In genomic region chr17:50318551-50319310, GRCh38 we compare ENCODE assay signal across 17 cellular contexts. TPM values are rescaled to one million over a fixed set of nuclear protein-coding genes. Genes with fewer than 3 reads are reported as not detected.
A peak's percentile ranks its signal among the peaks of the same experiment; 100 is the strongest.
DNase-seq lines count a peak whose midpoint lies in the region; ATAC-seq, FAIRE-seq and TF ChIP-seq lines count a peak whose summit lies in the region.
"Had no signal": no experiment of that assay in that cellular context is flagged by ENCODE, and none has a peak within 500 bp of the region (broad histone marks: within the 10 kb centered on the region; RNA-seq: fewer than 3 reads in every experiment).

No MANE protein-coding gene starts in this region.

- H3K4me3 ChIP-seq in keratinocyte (ENCODE audit: control insufficient read depth in 2 of 3, extremely low read depth in 1 of 3, insufficient read depth in 2 of 3, low read depth in 1 of 3, low read length in 3 of 3) (peak overlapping the region in 2 of 3 experiments; percentile 22 to 39), suprapubic skin (peak overlapping the region; percentile 14)
- H3K4me3 ChIP-seq: BLaER1 had no signal

- H2AFZ ChIP-seq in keratinocyte (ENCODE audit: control insufficient read depth, low read length): peak overlapping the region; percentile 87

- no peaks in the 10 kb centered on the region for H3K9me3 ChIP-seq in keratinocyte (ENCODE audit: control insufficient read depth, low read depth, low read length)
- H3K9me3 ChIP-seq in suprapubic skin: no peaks in the 10 kb centered on the region
- H3K9me3 ChIP-seq: BLaER1 had no signal

- H3K27ac ChIP-seq in keratinocyte (ENCODE audit: control insufficient read depth, insufficient read depth, low read length) (peak overlapping the region; percentile 53), suprapubic skin (peak overlapping the region; percentile 80)
- H3K27ac ChIP-seq: BLaER1 had no signal

- H4K20me1 ChIP-seq in keratinocyte (ENCODE audit: control insufficient read depth, extremely low read depth, insufficient read depth, low read length): no peaks in the 10 kb centered on the region
- H4K20me1 ChIP-seq: BLaER1 had no signal

- H3K4me1 Mint-ChIP-seq in activated T-helper 2 cell treated with anti-CD3 and anti-CD28 coated beads, Interferon-gamma antibody, Interleukin-2, Interleukin-4, amounts not matched to agents 10 μg/mL and 5 μg/mL and 100 μg/mL, durations not matched to agents 14 hours and 24 hours and 36 hours (ENCODE audit: low read depth): peaks cover 7% of the 10 kb centered on the region
- H3K4me1 Mint-ChIP-seq: activated CD4-positive, alpha-beta T cell treated with anti-CD3 and anti-CD28 coated beads for 36 hours; activated naive CD8-positive, alpha-beta T cell treated with anti-CD3 and anti-CD28 coated beads, Interleukin-2, amount 10 ng/mL, durations not matched to agents 7 days and 5 days; immature natural killer cell had no signal

- WGBS in suprapubic skin: 35% methylated on average over 10 of the region's 10 CpGs

- H3K36me3 Mint-ChIP-seq in activated T-helper 2 cell treated with anti-CD3 and anti-CD28 coated beads, Interferon-gamma antibody, Interleukin-2, Interleukin-4, amounts not matched to agents 10 μg/mL and 5 μg/mL and 100 μg/mL, durations not matched to agents 14 hours and 24 hours and 36 hours (ENCODE audit: low read depth): no peaks in the 10 kb centered on the region
- H3K36me3 Mint-ChIP-seq: activated naive CD8-positive, alpha-beta T cell treated with anti-CD3 and anti-CD28 coated beads, Interleukin-2, amount 10 ng/mL, durations not matched to agents 7 days and 5 days; immature natural killer cell had no signal

- no peaks in the 10 kb centered on the region for H3K36me3 ChIP-seq in keratinocyte (ENCODE audit: control insufficient read depth in 2 of 2, extremely low read depth in 1 of 2, insufficient read depth in 2 of 2, low read length in 2 of 2)
- H3K36me3 ChIP-seq in suprapubic skin: no peaks in the 10 kb centered on the region
- H3K36me3 ChIP-seq: BLaER1 had no signal

- no peaks in the 10 kb centered on the region for H3K79me2 ChIP-seq in keratinocyte (ENCODE audit: control insufficient read depth, insufficient read depth, low read length)

- TF ChIP-seq POLR2A in suprapubic skin (IDR thresholded peaks at IDR 0.05): no peak

- FAIRE-seq in keratinocyte (lab: Jason Lieb, UNC): peak; percentile 98
- FAIRE-seq: frontal cortex had no signal

- peak overlapping the region; percentile 34 for H3K9ac ChIP-seq in keratinocyte (ENCODE audit: control insufficient read depth, extremely low read depth, insufficient read depth, low read length)
- H3K9ac ChIP-seq: BLaER1 had no signal

- peak; percentile 28 to 50 (median 37) for TF ChIP-seq CTCF in keratinocyte (optimal IDR thresholded peaks at IDR 0.05 in 1 of 3, IDR thresholded peaks at IDR 0.05 in 1 of 3, conservative IDR thresholded peaks at IDR 0.05 in 1 of 3; ENCODE audit: extremely low read depth in 1 of 3, insufficient read depth in 2 of 3, low read length in 3 of 3)
- no peak for TF ChIP-seq CTCF in suprapubic skin (IDR thresholded peaks at IDR 0.05)

- intact Hi-C loops in activated T-helper 2 cell treated with anti-CD3 and anti-CD28 coated beads, Interferon-gamma antibody, Interleukin-2, Interleukin-4, amounts not matched to agents 10 μg/mL and 5 μg/mL and 100 μg/mL, durations not matched to agents 14 hours and 24 hours and 36 hours (cut with micrococcal nuclease): no loop called here

- H3K4me2 ChIP-seq in keratinocyte (ENCODE audit: control insufficient read depth, extremely low read depth, insufficient read depth, low read depth, low read length): peak overlapping the region; percentile 79
- H3K4me2 ChIP-seq: BLaER1 had no signal

- H3K27me3 Mint-ChIP-seq in activated T-helper 2 cell treated with anti-CD3 and anti-CD28 coated beads, Interferon-gamma antibody, Interleukin-2, Interleukin-4, amounts not matched to agents 10 μg/mL and 5 μg/mL and 100 μg/mL, durations not matched to agents 14 hours and 24 hours and 36 hours (ENCODE audit: low read depth): no peaks in the 10 kb centered on the region

- no peak for DNase-seq in activated T-helper 2 cell treated with anti-CD3 and anti-CD28 coated beads, Interferon-gamma antibody, Interleukin-2, Interleukin-4, amounts not matched to agents 10 μg/mL and 5 μg/mL and 100 μg/mL, durations not matched to agents 14 hours and 24 hours and 36 hours (ENCODE audit: low spot score)
- DNase-seq in keratinocyte (ENCODE audit: low read depth, low spot score) (peak; percentile 55), suprapubic skin (ENCODE audit: low spot score in 2 of 2) (no peak), NCI-H1436 (lab: John Stamatoyannopoulos, UW) (no peak)
- DNase-seq in stimulated activated CD8-positive, alpha-beta memory T cell treated with anti-CD3 and anti-CD28 coated beads, Interleukin-4, amount 100 ng/mL, for 48 hours: no peak
- DNase-seq: activated CD4-positive, alpha-beta T cell treated with anti-CD3 and anti-CD28 coated beads for 36 hours; activated naive CD8-positive, alpha-beta T cell treated with anti-CD3 and anti-CD28 coated beads, Interleukin-2, amount 10 ng/mL, durations not matched to agents 7 days and 5 days; caudate nucleus; effector memory CD4-positive, alpha-beta T cell; immature natural killer cell; NCI-H2029; SHP77; stimulated activated CD4-positive, alpha-beta T cell treated with anti-CD3 and anti-CD28 coated beads, Interleukin-12 subunit alpha, Interleukin-12 subunit beta, amount 100 ng/mL, for 4 hours had no signal

- H3K4me1 ChIP-seq in keratinocyte (ENCODE audit: control insufficient read depth, extremely low read depth, insufficient read depth, low read length): peaks cover 49% of the 10 kb centered on the region
- H3K4me1 ChIP-seq in suprapubic skin: peaks cover 21% of the 10 kb centered on the region

- no peak for TF ChIP-seq RAD21 in Ishikawa (IDR thresholded peaks at IDR 0.05; ENCODE audit: low read depth)

- H3K4me3 Mint-ChIP-seq in activated T-helper 2 cell treated with anti-CD3 and anti-CD28 coated beads, Interferon-gamma antibody, Interleukin-2, Interleukin-4, amounts not matched to agents 10 μg/mL and 5 μg/mL and 100 μg/mL, durations not matched to agents 14 hours and 24 hours and 36 hours (ENCODE audit: low read depth): no peak overlapping the region
- H3K4me3 Mint-ChIP-seq: activated CD4-positive, alpha-beta T cell treated with anti-CD3 and anti-CD28 coated beads for 36 hours; activated naive CD8-positive, alpha-beta T cell treated with anti-CD3 and anti-CD28 coated beads, Interleukin-2, amount 10 ng/mL, durations not matched to agents 7 days and 5 days; immature natural killer cell had no signal

- H3K27me3 ChIP-seq in keratinocyte (ENCODE audit: control insufficient read depth, extremely low read depth, insufficient read depth, low read length) (no peaks in the 10 kb centered on the region), suprapubic skin (peaks cover under 1% of the 10 kb centered on the region)
- H3K27me3 ChIP-seq: BLaER1 had no signal

- no peak for TF ChIP-seq EP300 in Ishikawa (IDR thresholded peaks at IDR 0.05; ENCODE audit: borderline replicate concordance)
- no peak for TF ChIP-seq EP300 in suprapubic skin (IDR thresholded peaks at IDR 0.05)

- dilution Hi-C loops in keratinocyte (cut with MboI; ENCODE audit: extremely low pct_ligation_motif_present, low sequenced_read_pairs): no loop called here

- H3K27ac Mint-ChIP-seq in activated T-helper 2 cell treated with anti-CD3 and anti-CD28 coated beads, Interferon-gamma antibody, Interleukin-2, Interleukin-4, amounts not matched to agents 10 μg/mL and 5 μg/mL and 100 μg/mL, durations not matched to agents 14 hours and 24 hours and 36 hours: peak overlapping the region; percentile 35
- H3K27ac Mint-ChIP-seq: activated CD4-positive, alpha-beta T cell treated with anti-CD3 and anti-CD28 coated beads for 36 hours; immature natural killer cell had no signal

- ATAC-seq in HG03108 (IDR thresholded peaks at IDR 0.05; ENCODE audit: unreplicated experiment): no peak
- ATAC-seq: activated CD4-positive, alpha-beta T cell treated with anti-CD3 and anti-CD28 coated beads for 36 hours had no signal

- H3K9me1 ChIP-seq in keratinocyte (ENCODE audit: control insufficient read depth, extremely low read depth, insufficient read depth, low read length): peaks cover 3% of the 10 kb centered on the region

- H3K9me3 Mint-ChIP-seq in activated T-helper 2 cell treated with anti-CD3 and anti-CD28 coated beads, Interferon-gamma antibody, Interleukin-2, Interleukin-4, amounts not matched to agents 10 μg/mL and 5 μg/mL and 100 μg/mL, durations not matched to agents 14 hours and 24 hours and 36 hours: no peaks in the 10 kb centered on the region
- H3K9me3 Mint-ChIP-seq: activated naive CD8-positive, alpha-beta T cell treated with anti-CD3 and anti-CD28 coated beads, Interleukin-2, amount 10 ng/mL, durations not matched to agents 7 days and 5 days; immature natural killer cell had no signal

RNA-seq across cellular contexts. Expression of gene XYLT2, which starts 27.2 kb away (rescaled TPM):
- 134 and 143 TPM in 2 replicates for total RNA-seq in activated T-helper 2 cell treated with anti-CD3 and anti-CD28 coated beads, Interferon-gamma antibody, Interleukin-2, Interleukin-4, amounts not matched to agents 10 μg/mL and 5 μg/mL and 100 μg/mL, durations not matched to agents 14 hours and 24 hours and 36 hours
- 15.3 to 28.3 TPM (median 18.3 TPM) in 3 replicates for polyA plus RNA-seq in keratinocyte
- 9.4 TPM for polyA plus RNA-seq in keratinocyte (2011; ENCODE audit: low read depth)
- 4.1 and 9.7 TPM in 2 replicates for polyA plus RNA-seq in keratinocyte (2011; cell fraction: cytosol; rRNA removed)
- 39.7 and 54.2 TPM in 2 replicates for polyA plus RNA-seq in keratinocyte (2011; cell fraction: nucleus; rRNA removed)
- 15.2 and 29.2 TPM in 2 replicates for polyA plus RNA-seq in keratinocyte (2012; ENCODE audit: low replicate concordance)
- polyA minus RNA-seq in keratinocyte: 38.9 to 80.6 TPM (median 56.6 TPM) in 3 replicates
- polyA minus RNA-seq in keratinocyte (2011; cell fraction: cytosol; rRNA and poly(A)+ RNA removed): 41.2 TPM
- polyA minus RNA-seq in keratinocyte (2011; cell fraction: nucleus; rRNA and poly(A)+ RNA removed): 108 and 118 TPM in 2 replicates
- total RNA-seq in suprapubic skin: 10 to 100 TPM; 36.9 to 61.3 (median 45.5) TPM

RNA-seq across cellular contexts. Expression of gene TMEM92, which starts 44.5 kb away (rescaled TPM):
- 1.5 and 1.6 TPM in 2 replicates for total RNA-seq in activated T-helper 2 cell treated with anti-CD3 and anti-CD28 coated beads, Interferon-gamma antibody, Interleukin-2, Interleukin-4, amounts not matched to agents 10 μg/mL and 5 μg/mL and 100 μg/mL, durations not matched to agents 14 hours and 24 hours and 36 hours
- polyA plus RNA-seq in keratinocyte: 0.88 to 2.7 TPM (median 1.8 TPM) in 3 replicates
- 0.12 TPM for polyA plus RNA-seq in keratinocyte (2011; ENCODE audit: low read depth)
- polyA plus RNA-seq in keratinocyte (2011; cell fraction: cytosol; rRNA removed): 1.4 and 3.3 TPM in 2 replicates
- polyA plus RNA-seq in keratinocyte (2011; cell fraction: nucleus; rRNA removed): 2.5 and 4.5 TPM in 2 replicates
- 1.2 and 3.5 TPM in 2 replicates for polyA plus RNA-seq in keratinocyte (2012; ENCODE audit: low replicate concordance)
- polyA minus RNA-seq in keratinocyte: 1.2 to 7.1 TPM (median 1.9 TPM) in 3 replicates
- not detected for polyA minus RNA-seq in keratinocyte (2011; cell fraction: cytosol; rRNA and poly(A)+ RNA removed)
- polyA minus RNA-seq in keratinocyte (2011; cell fraction: nucleus; rRNA and poly(A)+ RNA removed): 1.6 and 2.2 TPM in 2 replicates
- total RNA-seq in suprapubic skin: 1 to 10 TPM in 1 of 4 donors, not detected in 3; 1.3 TPM
- total RNA-seq: activated naive CD8-positive, alpha-beta T cell treated with anti-CD3 and anti-CD28 coated beads, Interleukin-2, amount 10 ng/mL, durations not matched to agents 7 days and 5 days; frontal cortex had no signal
- polyA plus RNA-seq: immature natural killer cell had no signal

RNA-seq across cellular contexts. Expression of gene MRPL27, which starts 54.3 kb away (rescaled TPM):
- total RNA-seq in activated T-helper 2 cell treated with anti-CD3 and anti-CD28 coated beads, Interferon-gamma antibody, Interleukin-2, Interleukin-4, amounts not matched to agents 10 μg/mL and 5 μg/mL and 100 μg/mL, durations not matched to agents 14 hours and 24 hours and 36 hours: 95.2 and 95.6 TPM in 2 replicates
- 106 to 130 TPM (median 123 TPM) in 3 replicates for polyA plus RNA-seq in keratinocyte
- 48.6 TPM for polyA plus RNA-seq in keratinocyte (2011; ENCODE audit: low read depth)
- 97.2 and 104 TPM in 2 replicates for polyA plus RNA-seq in keratinocyte (2011; cell fraction: cytosol; rRNA removed)
- polyA plus RNA-seq in keratinocyte (2011; cell fraction: nucleus; rRNA removed): 77.6 and 82.3 TPM in 2 replicates
- polyA plus RNA-seq in keratinocyte (2012; ENCODE audit: low replicate concordance): 84.6 and 121 TPM in 2 replicates
- 41.0 to 62.1 TPM (median 43.0 TPM) in 3 replicates for polyA minus RNA-seq in keratinocyte
- 28.8 TPM for polyA minus RNA-seq in keratinocyte (2011; cell fraction: cytosol; rRNA and poly(A)+ RNA removed)
- polyA minus RNA-seq in keratinocyte (2011; cell fraction: nucleus; rRNA and poly(A)+ RNA removed): 11.7 and 11.8 TPM in 2 replicates
- 10 to 100 TPM; 60.3 to 87.7 (median 65.3) TPM for total RNA-seq in suprapubic skin

RNA-seq across cellular contexts. Expression of gene EME1, which starts 54.3 kb away (rescaled TPM):
- total RNA-seq in activated T-helper 2 cell treated with anti-CD3 and anti-CD28 coated beads, Interferon-gamma antibody, Interleukin-2, Interleukin-4, amounts not matched to agents 10 μg/mL and 5 μg/mL and 100 μg/mL, durations not matched to agents 14 hours and 24 hours and 36 hours: 26.8 and 28.6 TPM in 2 replicates
- 1.6 to 5.6 TPM (median 4.7 TPM) in 3 replicates for polyA plus RNA-seq in keratinocyte
- not detected for polyA plus RNA-seq in keratinocyte (2011; ENCODE audit: low read depth)
- polyA plus RNA-seq in keratinocyte (2011; cell fraction: cytosol; rRNA removed): 1.1 and 1.2 TPM in 2 replicates
- 7.0 and 7.7 TPM in 2 replicates for polyA plus RNA-seq in keratinocyte (2011; cell fraction: nucleus; rRNA removed)
- 0.31 and 3.6 TPM in 2 replicates for polyA plus RNA-seq in keratinocyte (2012; ENCODE audit: low replicate concordance)
- polyA minus RNA-seq in keratinocyte: 1.1 to 4.0 TPM (median 1.4 TPM) in 3 replicates
- polyA minus RNA-seq in keratinocyte (2011; cell fraction: cytosol; rRNA and poly(A)+ RNA removed): not detected
- polyA minus RNA-seq in keratinocyte (2011; cell fraction: nucleus; rRNA and poly(A)+ RNA removed): 0.32 and 3.1 TPM in 2 replicates
- total RNA-seq in suprapubic skin: 1 to 10 TPM in 2 of 4 donors, under 1 TPM in 2; 0.39 to 2.5 (median 0.98) TPM

Comparison
In these comparisons a context has a peak if more than half of its experiments do, and no peak if none do; other contexts are left out.
1. CTCF ChIP-seq: peak in keratinocyte (3 of 3); none in suprapubic skin (0 of 2).